In genomic region chr6:161276605-161277155, GRCh38 we compare ENCODE assay signal across 24 cellular contexts.
"Had no signal": no experiment of that assay in that cellular context is flagged by ENCODE, and none has a peak within 500 bp of the region (broad histone marks: within the 10 kb centered on the region; RNA-seq: fewer than 3 reads in every experiment).

No MANE protein-coding gene starts in this region.

- DNase-seq: effector CD8-positive, alpha-beta T cell; effector memory CD8-positive, alpha-beta T cell; endodermal cell; erythroblast; esophagus squamous epithelium; foreskin fibroblast; foreskin melanocyte; gastrocnemius medialis; glutamatergic neuron; heart right ventricle; hippocampal formation; left cardiac atrium; left lung; left ventricle myocardium superior; lower lobe of right lung; mesenchymal stem cell; mucosa of descending colon had no signal

- FAIRE-seq: colon, endometrium, islet of Langerhans had no signal

- H3K9me3 ChIP-seq: esophagus squamous epithelium, gastrocnemius medialis, lower lobe of right lung, mucosa of descending colon had no signal

- H3K36me3 Mint-ChIP-seq: mesothelial cell of epicardium had no signal

- H3K27ac Mint-ChIP-seq: effector memory CD8-positive, alpha-beta T cell; endodermal cell; mesothelial cell of epicardium had no signal

- ATAC-seq: effector memory CD8-positive, alpha-beta T cell; esophagus mucosa; gastrocnemius medialis; heart right ventricle; left cardiac atrium; left lung; left ventricle myocardium superior; lower lobe of right lung; mucosa of descending colon had no signal

- H3K4me3 Mint-ChIP-seq: effector memory CD8-positive, alpha-beta T cell; endodermal cell; mesothelial cell of epicardium had no signal

- H3K36me3 ChIP-seq: esophagus squamous epithelium, gastrocnemius medialis, heart right ventricle, left lung, lower lobe of right lung had no signal

- H3K4me3 ChIP-seq: coronary artery, esophagus squamous epithelium, gastrocnemius medialis, heart right ventricle, left lung, lower lobe of right lung, mucosa of descending colon had no signal

- H3K27ac ChIP-seq: coronary artery, epithelial cell of prostate, esophagus squamous epithelium, gastrocnemius medialis, heart right ventricle, left lung, lower lobe of right lung had no signal

- H3K27me3 ChIP-seq: esophagus squamous epithelium, left lung had no signal
